In genomic region chr17:28041844-28042656, GRCh38 we compare ENCODE assay signal across 8 cellular contexts. TPM values are rescaled to one million over a fixed set of nuclear protein-coding genes. Genes with fewer than 3 reads are reported as not detected.
A peak's percentile ranks its signal among the peaks of the same experiment; 100 is the strongest.
DNase-seq lines count a peak whose midpoint lies in the region; ATAC-seq and TF ChIP-seq lines count a peak whose summit lies in the region.

No MANE protein-coding gene starts in this region.

- TF ChIP-seq CTCF in cardiac muscle cell (IDR thresholded peaks at IDR 0.05; ENCODE audit: low read depth, low read length): no peak

- peak overlapping the region; percentile 79 for H3K4me3 ChIP-seq in cardiac muscle cell

- DNase-seq in ELR (ENCODE audit: low read depth) (peak; percentile 55), SW480 (ENCODE audit: low spot score) (peak; percentile 16), cardiac muscle cell (ENCODE audit: low read depth in 1 of 2, low spot score in 1 of 2) (no peak), renal cortical epithelial cell (ENCODE audit: low read depth) (peak; percentile 33), AG08396 (ENCODE audit: low spot score) (no peak), GM19238 (ENCODE audit: insufficient read length, low spot score) (no peak), retina (no peak)

- H3K27ac ChIP-seq in cardiac muscle cell: peak overlapping the region; percentile 81

- no peaks in the 10 kb centered on the region for H3K9me3 ChIP-seq in cardiac muscle cell (ENCODE audit: low read depth)

- peak; percentile 7 for ATAC-seq in HG02571 (IDR thresholded peaks at IDR 0.05; ENCODE audit: unreplicated experiment)

- H3K4me1 ChIP-seq in cardiac muscle cell (ENCODE audit: low read depth): peaks cover 40% of the 10 kb centered on the region

- H3K36me3 ChIP-seq in cardiac muscle cell: no peaks in the 10 kb centered on the region

- no peaks in the 10 kb centered on the region for H3K27me3 ChIP-seq in cardiac muscle cell

RNA-seq across cellular contexts. Expression of gene NLK, which starts 0.4 kb away (rescaled TPM):
- total RNA-seq in cardiac muscle cell: 22.1 and 33.1 TPM in 2 replicates
- polyA plus RNA-seq in cardiac muscle cell: 10.9 and 11.0 TPM in 2 replicates
- total RNA-seq in renal cortical epithelial cell: 17.4 and 32.7 TPM in 2 replicates

Comparison
In these comparisons a context has a peak if more than half of its experiments do, and no peak if none do; other contexts are left out.
1. DNase-seq: peak in ELR (single experiment), SW480 (single experiment) and renal cortical epithelial cell (single experiment); none in cardiac muscle cell (0 of 2), AG08396 (single experiment), GM19238 (single experiment) and retina (single experiment).